1 cellular context compared by ENCODE assay signal in the genomic region with DNA sequence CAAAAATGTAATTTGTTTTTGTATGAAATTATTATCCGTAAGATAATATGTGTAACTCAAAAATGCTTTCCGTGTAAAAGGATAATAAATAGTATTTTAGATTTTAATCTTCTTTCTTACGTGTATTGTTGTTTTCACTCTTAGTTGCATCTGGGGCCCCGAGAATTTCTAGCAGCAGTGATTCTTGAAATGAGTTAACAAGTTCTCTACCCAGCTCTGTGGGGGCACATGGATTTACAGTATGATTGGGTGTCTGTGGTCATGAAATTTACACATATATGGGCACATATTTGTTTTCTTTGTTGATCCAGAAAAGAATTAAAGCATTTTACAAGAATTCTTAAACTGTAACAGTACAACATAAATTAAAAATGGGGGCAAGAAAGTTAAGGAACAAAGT.
TF ChIP-seq lines count a peak whose summit lies in the region.

No MANE protein-coding gene starts in this region.

TF ChIP-seq in GM12878, 131 proteins besides CTCF, POLR2A, EP300 and RAD21 (continued from another document):
- TF ChIP-seq EZH2 (IDR thresholded peaks at IDR 0.05; ENCODE audit: borderline replicate concordance, control insufficient read depth, low read depth, low read length): no peak
- TF ChIP-seq RCOR1 (conservative IDR thresholded peaks at IDR 0.05; ENCODE audit: low read depth, low read length): no peak
- no peak for TF ChIP-seq HCFC1 (IDR thresholded peaks at IDR 0.05; ENCODE audit: low read length)
- TF ChIP-seq HDAC6 (IDR thresholded peaks at IDR 0.05; ENCODE audit: unreplicated experiment): no peak
